In genomic region chr5:56827043-56827442, GRCh38 we compare ENCODE assay signal across 1 cellular context.
TF ChIP-seq lines count a peak whose summit lies in the region.

No MANE protein-coding gene starts in this region.

TF ChIP-seq in IMR-90, 13 proteins besides CTCF, POLR2A, EP300 and RAD21:
- no peak for TF ChIP-seq CHD1 (IDR thresholded peaks at IDR 0.05; ENCODE audit: low read depth, low read length)
- no peak for TF ChIP-seq BHLHE40 (IDR thresholded peaks at IDR 0.05; ENCODE audit: low read depth, low read length)
- TF ChIP-seq MAZ (IDR thresholded peaks at IDR 0.05; ENCODE audit: borderline replicate concordance, low read depth, low read length), result no peak
- no peak for TF ChIP-seq RCOR1 (IDR thresholded peaks at IDR 0.05; ENCODE audit: insufficient replicate concordance, low read length)
- TF ChIP-seq USF2 (IDR thresholded peaks at IDR 0.05; ENCODE audit: low read depth, low read length), result no peak
- no peak for TF ChIP-seq MXI1 (IDR thresholded peaks at IDR 0.05; ENCODE audit: borderline replicate concordance, low read depth, low read length)
- TF ChIP-seq FOS (IDR thresholded peaks at IDR 0.05; ENCODE audit: low read depth, low read length), result no peak
- no peak for TF ChIP-seq MAFK (IDR thresholded peaks at IDR 0.05; ENCODE audit: low read depth, low read length)
- no peak for TF ChIP-seq SMC3 (IDR thresholded peaks at IDR 0.05; ENCODE audit: low read depth, low read length)
- no peak for TF ChIP-seq NFE2L2 (IDR thresholded peaks at IDR 0.05; ENCODE audit: low read depth, low read length)
- no peak for TF ChIP-seq ELK1 (IDR thresholded peaks at IDR 0.05; ENCODE audit: borderline replicate concordance, low read depth, low read length)
- TF ChIP-seq CEBPB (IDR thresholded peaks at IDR 0.05; ENCODE audit: low read depth, low read length), result no peak
- TF ChIP-seq RFX5 (IDR thresholded peaks at IDR 0.05; ENCODE audit: low read depth, low read length), result no peak
